Comparison of ENCODE assay signal across 32 cellular contexts in the genomic region with DNA sequence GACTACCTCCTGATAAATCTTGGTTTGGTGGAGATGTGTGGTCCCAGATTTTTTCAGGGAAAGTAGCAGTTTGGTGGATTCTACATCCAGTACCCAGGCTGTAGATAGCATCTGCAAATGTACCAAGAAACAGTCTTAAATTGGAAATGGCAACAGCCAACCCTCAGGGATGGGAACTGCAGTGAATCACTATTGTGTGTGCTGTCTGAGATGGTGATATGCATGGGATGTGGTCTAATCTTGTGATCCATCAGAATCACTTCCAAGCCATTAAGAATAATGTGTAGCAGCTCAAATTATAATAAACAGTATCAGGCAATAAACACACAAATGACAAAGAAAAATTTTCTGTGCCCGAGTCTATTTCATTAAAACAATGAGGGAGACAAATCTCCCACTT. TPM values are rescaled to one million over a fixed set of nuclear protein-coding genes. Genes with fewer than 3 reads are reported as not detected.
"Had no signal": no experiment of that assay in that cellular context is flagged by ENCODE, and none has a peak within 500 bp of the region (broad histone marks: within the 10 kb centered on the region; RNA-seq: fewer than 3 reads in every experiment).

No MANE protein-coding gene starts in this region.

- H3K9me3 ChIP-seq: left lung, lower lobe of right lung, mucosa of descending colon, ovary, right atrium auricular region, right lobe of liver, testis, thyroid gland, transverse colon, upper lobe of left lung, vagina had no signal

- ATAC-seq: left colon; left lung; mucosa of descending colon; naive thymus-derived CD4-positive, alpha-beta T cell; natural killer cell treated with Interleukin-12 subunit alpha and Interleukin-12 subunit beta and Interleukin-15 and Interleukin-18, amount 100 ng/mL, for 72 hours; stimulated activated memory B cell treated with anti-CD40 and anti-IgM and Interleukin-4, amounts not matched to agents 10 μg/mL and 1 μg/mL and 100 μg/mL, for 72 hours; stimulated activated naive CD8-positive, alpha-beta T cell treated with anti-CD3 and anti-CD28 coated beads, Interleukin-15, amount 100 ng/mL, for 72 hours had no signal

- H3K27ac ChIP-seq: left lung, lower lobe of right lung, ovary, right atrium auricular region, right lobe of liver, testis, thyroid gland, transverse colon, upper lobe of left lung had no signal

- H3K27me3 ChIP-seq: left lung, ovary, right atrium auricular region, right lobe of liver, testis, thyroid gland, transverse colon, upper lobe of left lung, vagina had no signal

- H3K4me1 ChIP-seq: right lobe of liver, transverse colon, upper lobe of left lung had no signal

- H3K36me3 ChIP-seq: left lung, lower lobe of right lung, ovary, right atrium auricular region, right lobe of liver, thyroid gland, transverse colon, upper lobe of left lung, vagina had no signal

- H3K4me3 ChIP-seq: left lung, lower lobe of right lung, mucosa of descending colon, ovary, right atrium auricular region, right lobe of liver, smooth muscle cell, testis, thyroid gland, transverse colon, upper lobe of left lung, vagina had no signal

- DNase-seq: hypothalamus; immature natural killer cell; kidney; left colon; left lung; lower lobe of right lung; mammary epithelial cell; mesendoderm; mucosa of descending colon; naive thymus-derived CD4-positive, alpha-beta T cell; ovary; right lobe of liver; stimulated activated CD4-positive, alpha-beta T cell treated with anti-CD3 and anti-CD28 coated beads, Interleukin-1b, Interleukin-23, amount 100 ng/mL, for 48 hours; stimulated activated CD4-positive, alpha-beta T cell treated with anti-CD3 and anti-CD28 coated beads, Interleukin-2, amount 100 ng/mL, for 48 hours; stimulated activated CD4-positive, alpha-beta T cell treated with anti-CD3 and anti-CD28 coated beads, Interleukin-4, amount 100 ng/mL, for 4 hours; stimulated activated CD8-positive, alpha-beta memory T cell treated with anti-CD3 and anti-CD28 coated beads, Interleukin-4, amount 100 ng/mL, for 48 hours; stimulated activated naive CD4-positive, alpha-beta T cell treated with Interleukin-2 at 50 U/mL for 16 hours; stimulated activated naive CD8-positive, alpha-beta T cell treated with anti-CD3 and anti-CD28 coated beads, Interleukin-15, amount 100 ng/mL, for 72 hours; testis; thyroid gland; transverse colon; upper lobe of left lung had no signal

- H3K4me2 ChIP-seq: smooth muscle cell had no signal

RNA-seq across cellular contexts. Expression of gene OLFML1, which starts 3.4 kb away (rescaled TPM):
- total RNA-seq: myocyte; naive thymus-derived CD4-positive, alpha-beta T cell; natural killer cell treated with Interleukin-12 subunit alpha and Interleukin-12 subunit beta and Interleukin-15 and Interleukin-18, amount 100 ng/mL, for 72 hours; progenitor cell of endocrine pancreas; pulmonary artery endothelial cell; renal cortical epithelial cell; smooth muscle cell had no signal
- polyA plus RNA-seq: mammary epithelial cell, neural cell had no signal

RNA-seq across cellular contexts. Expression of gene PPFIBP2, which starts 25.1 kb away (rescaled TPM):
- polyA plus RNA-seq: neural cell had no signal
